Comparison of ENCODE assay signal across 8 cellular contexts in the genomic region with DNA sequence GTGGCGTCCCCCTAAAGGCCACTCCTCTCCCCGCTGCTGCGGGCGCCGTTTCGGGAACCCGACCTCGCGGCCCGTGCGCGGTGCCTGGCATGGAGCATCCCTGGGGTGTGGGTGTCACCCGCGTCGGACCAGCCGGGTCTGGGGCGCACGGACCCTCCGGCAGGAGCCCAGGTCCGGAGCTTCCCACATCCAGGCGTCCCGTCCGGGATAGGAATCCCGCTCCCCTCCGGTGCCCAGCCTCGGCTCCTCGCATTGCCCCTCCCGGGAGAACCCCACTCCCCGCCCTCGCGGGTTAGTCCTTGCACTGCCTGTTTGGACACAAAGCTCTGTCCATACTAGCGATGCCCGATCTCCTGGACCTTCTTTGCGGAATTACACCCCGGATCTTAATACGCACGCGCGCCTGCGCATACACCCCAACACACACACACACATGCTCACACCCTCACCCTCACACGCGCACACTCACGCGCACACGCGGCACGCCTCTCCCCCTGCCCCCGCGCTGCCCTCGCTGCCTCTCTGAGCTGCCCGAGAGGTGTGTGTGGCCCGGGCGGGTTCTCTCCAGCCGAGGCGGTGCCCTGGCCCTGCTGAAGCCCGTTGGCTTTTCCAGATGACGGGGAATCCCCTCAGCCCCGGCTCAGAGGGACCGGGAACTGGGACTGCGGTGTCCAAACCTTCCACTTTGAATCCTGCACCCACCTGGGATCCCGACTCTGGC. TPM values are rescaled to one million over a fixed set of nuclear protein-coding genes. Genes with fewer than 3 reads are reported as not detected.
DNase-seq lines count a peak whose midpoint lies in the region; TF ChIP-seq lines count a peak whose summit lies in the region.

No MANE protein-coding gene starts in this region.

- DNase-seq in GM03348 (ENCODE audit: low spot score) (peak; percentile 87), H7 (peak; percentile 83), MV-4-11 (lab: John Stamatoyannopoulos, UW) (peak; percentile 42), choroid plexus epithelial cell (ENCODE audit: low read depth) (peak; percentile 70), kidney tubule cell (ENCODE audit: low spot score) (peak; percentile 71), KG1 (lab: John Stamatoyannopoulos, UW) (no peak)
- DNase-seq in activated CD4-positive, alpha-beta T cell treated with anti-CD3 and anti-CD28 coated beads for 24 hours (ENCODE audit: low read depth in 2 of 2), result peak; percentile 22 to 42
- DNase-seq in stimulated activated CD4-positive, alpha-beta T cell treated with anti-CD3 and anti-CD28 coated beads, Interleukin-1b, Interleukin-23, amount 100 ng/mL, for 48 hours, result peak; percentile 50

- TF ChIP-seq CTCF in choroid plexus epithelial cell (conservative IDR thresholded peaks at IDR 0.05; ENCODE audit: low read depth, low read length), result no peak

- no peaks in the 10 kb centered on the region for H3K36me3 ChIP-seq in H7 (replicated peaks; ENCODE audit: control insufficient read depth, insufficient read depth, low read length)

- H3K4me3 ChIP-seq in H7 (ENCODE audit: insufficient read depth, low read depth, low read length) (peak overlapping the region; percentile 73), choroid plexus epithelial cell (ENCODE audit: low read depth, low read length) (peak overlapping the region; percentile 79)

- H3K27me3 ChIP-seq in H7 (ENCODE audit: control insufficient read depth, insufficient read depth, low read length), result peaks cover 27% of the 10 kb centered on the region

RNA-seq across cellular contexts. Expression of a gene that starts 0.9 kb away (rescaled TPM):
- total RNA-seq in H7 (2014; rRNA removed; shearing (Covaris generic)), result 1.1 and 2.3 TPM in 2 replicates
